8 cellular contexts compared by ENCODE assay signal in genomic region chr12:57093412-57094193, GRCh38. TPM values are rescaled to one million over a fixed set of nuclear protein-coding genes. Genes with fewer than 3 reads are reported as not detected.
DNase-seq lines count a peak whose midpoint lies in the region; ATAC-seq, FAIRE-seq and TF ChIP-seq lines count a peak whose summit lies in the region.

No MANE protein-coding gene starts in this region.

- H3K4me3 ChIP-seq in brain microvascular endothelial cell (ENCODE audit: low read depth, low read length) (peak overlapping the region; percentile 26), keratinocyte (ENCODE audit: control insufficient read depth in 2 of 3, extremely low read depth in 1 of 3, insufficient read depth in 2 of 3, low read depth in 1 of 3, low read length in 3 of 3) (no peak overlapping the region)

- peaks cover 41% of the 10 kb centered on the region for H3K4me1 ChIP-seq in keratinocyte (ENCODE audit: control insufficient read depth, extremely low read depth, insufficient read depth, low read length)

- peak; percentile 39 for FAIRE-seq in keratinocyte (lab: Jason Lieb, UNC)

- H3K36me3 ChIP-seq in brain microvascular endothelial cell (replicated peaks) = peaks cover 67% of the 10 kb centered on the region
- H3K36me3 ChIP-seq in keratinocyte (ENCODE audit: control insufficient read depth in 2 of 2, extremely low read depth in 1 of 2, insufficient read depth in 2 of 2, low read length in 2 of 2) = peaks cover 16 to 34% of the 10 kb centered on the region in 2 experiments

- no peak overlapping the region for H3K9ac ChIP-seq in keratinocyte (ENCODE audit: control insufficient read depth, extremely low read depth, insufficient read depth, low read length)

- H3K27me3 ChIP-seq in brain microvascular endothelial cell (replicated peaks) (no peaks in the 10 kb centered on the region), keratinocyte (ENCODE audit: control insufficient read depth, extremely low read depth, insufficient read depth, low read length) (no peaks in the 10 kb centered on the region)

- H3K4me2 ChIP-seq in keratinocyte (ENCODE audit: control insufficient read depth, extremely low read depth, insufficient read depth, low read depth, low read length) = no peak overlapping the region

- dilution Hi-C loops in keratinocyte (cut with MboI; ENCODE audit: extremely low pct_ligation_motif_present, low sequenced_read_pairs) = no loop called here

- TF ChIP-seq CTCF in brain microvascular endothelial cell (IDR thresholded peaks at IDR 0.05; ENCODE audit: low read depth, low read length, missing control alignments) (peak; percentile 78), keratinocyte (optimal IDR thresholded peaks at IDR 0.05 in 1 of 3, IDR thresholded peaks at IDR 0.05 in 1 of 3, conservative IDR thresholded peaks at IDR 0.05 in 1 of 3; ENCODE audit: extremely low read depth in 1 of 3, insufficient read depth in 2 of 3, low read length in 3 of 3) (peak in 2 of 3 experiments; percentile 39 to 67)

- no peaks in the 10 kb centered on the region for H3K9me3 ChIP-seq in keratinocyte (ENCODE audit: control insufficient read depth, low read depth, low read length)

- H4K20me1 ChIP-seq in keratinocyte (ENCODE audit: control insufficient read depth, extremely low read depth, insufficient read depth, low read length) = peaks cover 4% of the 10 kb centered on the region

- peaks cover 18% of the 10 kb centered on the region for H3K79me2 ChIP-seq in keratinocyte (ENCODE audit: control insufficient read depth, insufficient read depth, low read length)

- H3K27ac ChIP-seq in brain microvascular endothelial cell = peak overlapping the region; percentile 18
- peak overlapping the region; percentile 22 for H3K27ac ChIP-seq in keratinocyte (ENCODE audit: control insufficient read depth, insufficient read depth, low read length)

- no peaks in the 10 kb centered on the region for H3K9me1 ChIP-seq in keratinocyte (ENCODE audit: control insufficient read depth, extremely low read depth, insufficient read depth, low read length)

- peak; percentile 28 for ATAC-seq in HG02623 (IDR thresholded peaks at IDR 0.05; ENCODE audit: unreplicated experiment)
- ATAC-seq in GM18511 (IDR thresholded peaks at IDR 0.05; ENCODE audit: unreplicated experiment) = no peak

- DNase-seq in COLO829 (ENCODE audit: low spot score) = peak; percentile 89
- DNase-seq in T-helper 9 cell = peak; percentile 41
- DNase-seq in brain microvascular endothelial cell = peak; percentile 74
- no peak for DNase-seq in keratinocyte (ENCODE audit: low read depth, low spot score)
- DNase-seq in stimulated activated CD4-positive, alpha-beta T cell treated with anti-CD3 and anti-CD28 coated beads, Interleukin-2, amount 100 ng/mL, for 4 hours (ENCODE audit: low read depth) = peak; percentile 80
- no peak for DNase-seq in NCI-H128 (lab: John Stamatoyannopoulos, UW; ENCODE audit: unreplicated experiment)

- in situ Hi-C loops in brain microvascular endothelial cell (cut with HindIII; ENCODE audit: low pct_ligation_motif_present, low sequenced_read_pairs) = no loop called here

- no peak overlapping the region for H2AFZ ChIP-seq in keratinocyte (ENCODE audit: control insufficient read depth, low read length)

RNA-seq across cellular contexts. Expression of gene NAB2, which starts 4.7 kb away (rescaled TPM):
- 11.4 to 32.2 TPM (median 22.0 TPM) in 3 replicates for polyA plus RNA-seq in keratinocyte
- polyA plus RNA-seq in keratinocyte (2011; ENCODE audit: low read depth) = 10.2 TPM
- 11.5 and 12.4 TPM in 2 replicates for polyA plus RNA-seq in keratinocyte (2011; cell fraction: cytosol; rRNA removed)
- polyA plus RNA-seq in keratinocyte (2011; cell fraction: nucleus; rRNA removed) = 22.0 and 23.6 TPM in 2 replicates
- polyA plus RNA-seq in keratinocyte (2012; ENCODE audit: low replicate concordance) = 12.5 and 28.1 TPM in 2 replicates
- polyA minus RNA-seq in keratinocyte = 12.9 to 27.4 TPM (median 18.7 TPM) in 3 replicates
- polyA minus RNA-seq in keratinocyte (2011; cell fraction: cytosol; rRNA and poly(A)+ RNA removed) = 23.4 TPM
- polyA minus RNA-seq in keratinocyte (2011; cell fraction: nucleus; rRNA and poly(A)+ RNA removed) = 15.6 and 16.0 TPM in 2 replicates

RNA-seq across cellular contexts. Expression of gene NEMP1, which starts 15.0 kb away (rescaled TPM):
- 7.4 to 18.6 TPM (median 11.2 TPM) in 3 replicates for polyA plus RNA-seq in keratinocyte
- 1.5 TPM for polyA plus RNA-seq in keratinocyte (2011; ENCODE audit: low read depth)
- polyA plus RNA-seq in keratinocyte (2011; cell fraction: cytosol; rRNA removed) = 3.0 and 5.9 TPM in 2 replicates
- 24.8 and 26.6 TPM in 2 replicates for polyA plus RNA-seq in keratinocyte (2011; cell fraction: nucleus; rRNA removed)
- 3.7 and 5.2 TPM in 2 replicates for polyA plus RNA-seq in keratinocyte (2012; ENCODE audit: low replicate concordance)
- 7.3 to 16.4 TPM (median 10.6 TPM) in 3 replicates for polyA minus RNA-seq in keratinocyte
- polyA minus RNA-seq in keratinocyte (2011; cell fraction: cytosol; rRNA and poly(A)+ RNA removed) = 2.3 TPM
- 9.1 and 17.1 TPM in 2 replicates for polyA minus RNA-seq in keratinocyte (2011; cell fraction: nucleus; rRNA and poly(A)+ RNA removed)

RNA-seq across cellular contexts. Expression of gene STAT6, which starts 17.6 kb away (rescaled TPM):
- polyA plus RNA-seq in keratinocyte = 113 to 141 TPM (median 116 TPM) in 3 replicates
- polyA plus RNA-seq in keratinocyte (2011; ENCODE audit: low read depth) = 29.3 TPM
- 80.7 and 85.2 TPM in 2 replicates for polyA plus RNA-seq in keratinocyte (2011; cell fraction: cytosol; rRNA removed)
- polyA plus RNA-seq in keratinocyte (2011; cell fraction: nucleus; rRNA removed) = 370 and 420 TPM in 2 replicates
- polyA plus RNA-seq in keratinocyte (2012; ENCODE audit: low replicate concordance) = 84.4 and 97.5 TPM in 2 replicates
- 118 to 179 TPM (median 123 TPM) in 3 replicates for polyA minus RNA-seq in keratinocyte
- 79.2 TPM for polyA minus RNA-seq in keratinocyte (2011; cell fraction: cytosol; rRNA and poly(A)+ RNA removed)
- polyA minus RNA-seq in keratinocyte (2011; cell fraction: nucleus; rRNA and poly(A)+ RNA removed) = 63.6 and 103 TPM in 2 replicates

RNA-seq across cellular contexts. Expression of gene LRP1, which starts 34.7 kb away (rescaled TPM):
- 4.9 to 11.3 TPM (median 9.6 TPM) in 3 replicates for polyA plus RNA-seq in keratinocyte
- polyA plus RNA-seq in keratinocyte (2011; ENCODE audit: low read depth) = 19.2 TPM
- 2.6 and 5.7 TPM in 2 replicates for polyA plus RNA-seq in keratinocyte (2011; cell fraction: cytosol; rRNA removed)
- polyA plus RNA-seq in keratinocyte (2011; cell fraction: nucleus; rRNA removed) = 62.8 and 95.2 TPM in 2 replicates
- 13.4 and 18.9 TPM in 2 replicates for polyA plus RNA-seq in keratinocyte (2012; ENCODE audit: low replicate concordance)
- 69.3 to 132 TPM (median 78.4 TPM) in 3 replicates for polyA minus RNA-seq in keratinocyte
- polyA minus RNA-seq in keratinocyte (2011; cell fraction: cytosol; rRNA and poly(A)+ RNA removed) = 33.6 TPM
- 159 and 202 TPM in 2 replicates for polyA minus RNA-seq in keratinocyte (2011; cell fraction: nucleus; rRNA and poly(A)+ RNA removed)

RNA-seq across cellular contexts. Expression of gene MYO1A, which starts 43.7 kb away (rescaled TPM):
- 0.01 TPM in 1 of 3 replicates, not detected in the others for polyA plus RNA-seq in keratinocyte
- not detected for polyA plus RNA-seq in keratinocyte (2011; ENCODE audit: low read depth)
- polyA plus RNA-seq in keratinocyte (2011; cell fraction: cytosol; rRNA removed) = not detected in 2 replicates
- polyA plus RNA-seq in keratinocyte (2011; cell fraction: nucleus; rRNA removed) = 0.04 and 0.17 TPM in 2 replicates
- polyA plus RNA-seq in keratinocyte (2012; ENCODE audit: low replicate concordance) = 0.10 TPM in 1 of 2 replicates, not detected in the other
- polyA minus RNA-seq in keratinocyte = not detected in 3 replicates
- polyA minus RNA-seq in keratinocyte (2011; cell fraction: cytosol; rRNA and poly(A)+ RNA removed) = not detected
- polyA minus RNA-seq in keratinocyte (2011; cell fraction: nucleus; rRNA and poly(A)+ RNA removed) = 0.74 TPM in 1 of 2 replicates, not detected in the other

Comparison
In these comparisons a context has a peak if more than half of its experiments do, and no peak if none do; other contexts are left out.
1. DNase-seq: peak in COLO829 (single experiment), T-helper 9 cell (single experiment), brain microvascular endothelial cell (single experiment) and stimulated activated CD4-positive, alpha-beta T cell treated with anti-CD3 and anti-CD28 coated beads, Interleukin-2, amount 100 ng/mL, for 4 hours (single experiment); none in keratinocyte (single experiment) and NCI-H128 (single experiment).